In genomic region chr7:128993419-128993818, GRCh38 we compare ENCODE assay signal across 17 cellular contexts. TPM values are rescaled to one million over a fixed set of nuclear protein-coding genes. Genes with fewer than 3 reads are reported as not detected.
A peak's percentile ranks its signal among the peaks of the same experiment; 100 is the strongest.
DNase-seq lines count a peak whose midpoint lies in the region; ATAC-seq and TF ChIP-seq lines count a peak whose summit lies in the region.
"Had no signal": no experiment of that assay in that cellular context is flagged by ENCODE, and none has a peak within 500 bp of the region (broad histone marks: within the 10 kb centered on the region; RNA-seq: fewer than 3 reads in every experiment).

No MANE protein-coding gene starts in this region.

- H3K9me2 ChIP-seq in SK-N-SH: no peaks in the 10 kb centered on the region

- H3K4me1 ChIP-seq in SK-N-SH (ENCODE audit: control insufficient read depth in 1 of 2, insufficient read depth in 2 of 2, low read depth in 1 of 2, low read length in 1 of 2) (peaks cover 0 to 2% of the 10 kb centered on the region in 2 experiments; a peak in 2 of 4 replicates), mucosa of descending colon (ENCODE audit: low read depth) (no peaks in the 10 kb centered on the region)
- H3K4me1 ChIP-seq: BLaER1 had no signal

- H3K27me3 Mint-ChIP-seq in T-helper 17 cell: no peaks in the 10 kb centered on the region
- no peaks in the 10 kb centered on the region for H3K27me3 Mint-ChIP-seq in stimulated activated memory B cell treated with anti-CD40 and anti-IgM and Interleukin-4, amounts not matched to agents 10 μg/mL and 1 μg/mL and 100 μg/mL, for 72 hours
- H3K27me3 Mint-ChIP-seq: CD4-positive, alpha-beta memory T cell had no signal

- WGBS in SK-N-SH (ENCODE audit: low lambda C conversion rate): 76% methylated on average over 2 of the region's 2 CpGs

- no peak overlapping the region for H3K4me2 ChIP-seq in SK-N-SH
- H3K4me2 ChIP-seq: BLaER1 had no signal

- no peak overlapping the region for H3K27ac ChIP-seq in SK-N-SH (ENCODE audit: low read depth in 2 of 2, low read length in 1 of 2)
- H3K27ac ChIP-seq: BLaER1 had no signal

- H3K4me3 ChIP-seq in SK-N-SH (ENCODE audit: low read depth in 2 of 2, low read length in 1 of 2) (no peak overlapping the region), mucosa of descending colon (no peak overlapping the region)
- H3K4me3 ChIP-seq: BLaER1 had no signal

- no peaks in the 10 kb centered on the region for H3K27me3 ChIP-seq in SK-N-SH (ENCODE audit: insufficient read depth)
- H3K27me3 ChIP-seq: BLaER1 had no signal

- H3K4me1 Mint-ChIP-seq in T-helper 17 cell: no peaks in the 10 kb centered on the region
- no peaks in the 10 kb centered on the region for H3K4me1 Mint-ChIP-seq in stimulated activated memory B cell treated with anti-CD40 and anti-IgM and Interleukin-4, amounts not matched to agents 10 μg/mL and 1 μg/mL and 100 μg/mL, for 72 hours
- H3K4me1 Mint-ChIP-seq: CD14-positive monocyte; CD4-positive, alpha-beta memory T cell had no signal

- intact Hi-C loops in mucosa of descending colon (cut with DNase I, micrococcal nuclease): no loop called here

- H3K9me3 ChIP-seq in SK-N-SH (no peaks in the 10 kb centered on the region), T-helper 17 cell (ENCODE audit: control insufficient read depth, low read length, poor library complexity, severe bottlenecking) (no peaks in the 10 kb centered on the region), mucosa of descending colon (no peaks in the 10 kb centered on the region)
- H3K9me3 ChIP-seq: BLaER1 had no signal

- TF ChIP-seq RAD21 in SK-N-SH (IDR thresholded peaks at IDR 0.05; ENCODE audit: low read length): no peak

- TF ChIP-seq CTCF in SK-N-SH (IDR thresholded peaks at IDR 0.05): no peak
- no peak for TF ChIP-seq CTCF in mucosa of descending colon (IDR thresholded peaks at IDR 0.05)

- peaks cover 8% of the 10 kb centered on the region for H3F3A ChIP-seq in SK-N-SH (replicated peaks; ENCODE audit: insufficient read depth)

- no peak overlapping the region for H3K4me3 Mint-ChIP-seq in T-helper 17 cell
- no peak overlapping the region for H3K4me3 Mint-ChIP-seq in stimulated activated memory B cell treated with anti-CD40 and anti-IgM and Interleukin-4, amounts not matched to agents 10 μg/mL and 1 μg/mL and 100 μg/mL, for 72 hours
- H3K4me3 Mint-ChIP-seq: CD14-positive monocyte; CD4-positive, alpha-beta memory T cell had no signal

- H2AFZ ChIP-seq in SK-N-SH (ENCODE audit: low read depth): no peak overlapping the region

- ATAC-seq in SK-N-SH treated with all-trans-retinoic acid at 6 μM for 48 hours: no peak
- ATAC-seq in T-helper 17 cell: no peak
- ATAC-seq in mucosa of descending colon: peak; percentile 31
- ATAC-seq in GM21526 (IDR thresholded peaks at IDR 0.05; ENCODE audit: low FRiP score, unreplicated experiment): no peak
- ATAC-seq in stimulated activated memory B cell treated with anti-CD40 and anti-IgM and Interleukin-4, amounts not matched to agents 10 μg/mL and 1 μg/mL and 100 μg/mL, for 72 hours: no peak
- ATAC-seq: HCT116 had no signal

- H4K20me1 ChIP-seq in SK-N-SH (ENCODE audit: insufficient read depth): no peaks in the 10 kb centered on the region
- H4K20me1 ChIP-seq: BLaER1 had no signal

- 0 out of 2 replicates have a peak, but pooled peaks cover 4% of the 10 kb centered on the region for H3K79me2 ChIP-seq in SK-N-SH (ENCODE audit: insufficient read depth)

- H3K36me3 ChIP-seq in SK-N-SH (replicated peaks in 1 of 2; ENCODE audit: control insufficient read depth in 1 of 2, insufficient read depth in 2 of 2, low read length in 1 of 2) (peaks cover 66 to 85% of the 10 kb centered on the region in 2 experiments), mucosa of descending colon (ENCODE audit: low read depth) (no peaks in the 10 kb centered on the region)

- DNase-seq in SK-N-SH: peak; percentile 16
- DNase-seq in T-helper 17 cell: no peak
- peak in 1 of 3 donors; percentile 4 for DNase-seq in mucosa of descending colon
- no peak for DNase-seq in NK-92 (lab: John Stamatoyannopoulos, UW; ENCODE audit: unreplicated experiment)
- DNase-seq: 8988T; CD4-positive, alpha-beta memory T cell; DMS79 treated with DMSO at 0.1 percent for 48 hours; GF-D8; GOT3; H7 had no signal

- TF ChIP-seq EP300 in SK-N-SH (IDR thresholded peaks at IDR 0.05; ENCODE audit: borderline replicate concordance in 1 of 2, low read depth in 1 of 2, low read length in 1 of 2): no peak

- peak overlapping the region; percentile 16 for H3K27ac Mint-ChIP-seq in T-helper 17 cell
- H3K27ac Mint-ChIP-seq in stimulated activated memory B cell treated with anti-CD40 and anti-IgM and Interleukin-4, amounts not matched to agents 10 μg/mL and 1 μg/mL and 100 μg/mL, for 72 hours: no peak overlapping the region

- H3K36me3 Mint-ChIP-seq in T-helper 17 cell (ENCODE audit: low read depth): peaks cover 4% of the 10 kb centered on the region
- H3K36me3 Mint-ChIP-seq in stimulated activated memory B cell treated with anti-CD40 and anti-IgM and Interleukin-4, amounts not matched to agents 10 μg/mL and 1 μg/mL and 100 μg/mL, for 72 hours: peaks cover 24% of the 10 kb centered on the region

- POLR2A ChIA-PET in SK-N-SH (lab: Yijun Ruan, JAX): interaction anchor here (0.6 kb wide), 1 partner anchor 13 kb away, joined by 3 read pairs; no protein-coding TSS in a partner anchor

- CTCF ChIA-PET in SK-N-SH (lab: Yijun Ruan, JAX): interaction anchor here (1.1 to 3.6 kb wide), 4 partner anchors 10 to 532 kb away, joined by 3 to 12 read pairs (median 4); no protein-coding TSS in a partner anchor

- H3K9me3 Mint-ChIP-seq in stimulated activated memory B cell treated with anti-CD40 and anti-IgM and Interleukin-4, amounts not matched to agents 10 μg/mL and 1 μg/mL and 100 μg/mL, for 72 hours: no peaks in the 10 kb centered on the region
- H3K9me3 Mint-ChIP-seq: CD14-positive monocyte; CD4-positive, alpha-beta memory T cell had no signal

- no peak overlapping the region for H3K9ac ChIP-seq in SK-N-SH
- H3K9ac ChIP-seq: BLaER1 had no signal

TF ChIP-seq in SK-N-SH, 30 proteins besides CTCF, POLR2A, EP300 and RAD21 (continues in another document):
- TF ChIP-seq FOXM1 (IDR thresholded peaks at IDR 0.05; ENCODE audit: low read depth) (no peak), SIN3A (IDR thresholded peaks at IDR 0.05; ENCODE audit: borderline replicate concordance, low read depth, low read length) (no peak), YY1 (IDR thresholded peaks at IDR 0.05; ENCODE audit: low read depth) (no peak), MAX (IDR thresholded peaks at IDR 0.05; ENCODE audit: low read depth) (no peak), NRF1 (IDR thresholded peaks at IDR 0.05; ENCODE audit: low read depth, low read length) (no peak), USF2 (IDR thresholded peaks at IDR 0.05; ENCODE audit: borderline replicate concordance, low read depth, low read length) (no peak), TEAD4 (IDR thresholded peaks at IDR 0.05; ENCODE audit: borderline replicate concordance, insufficient read depth) (no peak), POLR2AphosphoS5 (IDR thresholded peaks at IDR 0.05; ENCODE audit: low read depth, low read length) (no peak)

TF ChIP-seq in SK-N-SH treated with all-trans-retinoic acid at 6 μM for 48 hours, 23 proteins besides CTCF, POLR2A, EP300 and RAD21:
- TF ChIP-seq ZNF70 (CRISPR knock-in tag; IDR thresholded peaks at IDR 0.05): no peak

RNA-seq across cellular contexts. Expression of gene IRF5, which starts 55.7 kb away (rescaled TPM):
- 0.62 and 1.0 TPM in 2 replicates for polyA plus RNA-seq in SK-N-SH (2012; rRNA removed)
- 0.22 and 0.41 TPM in 2 replicates for polyA plus RNA-seq in SK-N-SH (2012; cell fraction: cytosol; rRNA removed)
- 4.6 and 5.5 TPM in 2 replicates for polyA plus RNA-seq in SK-N-SH (2012; cell fraction: nucleus; rRNA removed)
- 10 to 100 TPM; 12.5 to 13.6 TPM for total RNA-seq in T-helper 17 cell
- total RNA-seq in mucosa of descending colon: 10 to 100 TPM in 1 of 3 donors, 1 to 10 TPM in 2; 6.9 to 10.1 (median 9.0) TPM
- total RNA-seq: A673 had no signal
